Comparison of ENCODE assay signal across 20 cellular contexts in the genomic region with DNA sequence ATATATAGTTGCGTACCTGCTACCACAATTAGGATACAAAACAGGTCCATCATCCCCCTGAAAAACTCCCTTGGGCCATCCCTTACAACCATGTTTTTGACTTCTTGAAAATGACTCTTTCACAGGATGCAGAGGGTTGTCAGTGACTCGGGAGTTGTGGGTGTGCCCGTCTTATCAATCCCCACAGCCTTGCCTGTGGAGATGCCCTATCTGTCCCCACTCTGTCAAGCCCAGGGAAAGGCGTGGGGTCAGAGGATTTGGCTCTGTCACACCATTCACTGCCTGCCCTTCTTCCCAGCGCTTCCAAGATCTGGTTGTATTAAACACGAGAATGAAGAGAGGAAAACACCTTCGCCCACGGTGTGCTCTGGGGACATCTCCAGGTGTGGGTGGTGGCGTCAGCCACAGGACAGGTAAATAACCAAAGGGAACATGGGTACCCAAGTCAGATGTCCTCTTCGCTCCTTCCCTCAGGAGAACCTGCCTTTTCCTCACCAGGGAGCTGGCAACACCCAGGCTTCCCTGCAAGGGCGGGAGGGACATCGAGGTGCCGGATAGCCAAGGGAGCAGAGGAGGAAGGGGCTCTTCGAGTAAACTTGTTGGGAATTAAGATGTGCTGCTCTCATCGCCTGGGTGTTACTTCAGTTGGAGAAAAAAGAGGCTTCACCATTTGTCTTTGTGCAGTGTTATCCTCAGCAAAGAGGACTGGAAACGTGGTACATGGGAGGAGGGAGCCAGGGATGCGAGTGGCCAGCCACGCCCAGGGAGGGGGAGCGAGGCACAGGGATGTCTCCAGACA.
"Had no signal": no experiment of that assay in that cellular context is flagged by ENCODE, and none has a peak within 500 bp of the region (broad histone marks: within the 10 kb centered on the region; RNA-seq: fewer than 3 reads in every experiment).

No MANE protein-coding gene starts in this region.

- H3K79me2 ChIP-seq: hepatocyte had no signal

- H3K4me3 ChIP-seq: hepatocyte, mucosa of descending colon, ovary, psoas muscle, right atrium auricular region, upper lobe of right lung had no signal

- H3K27ac ChIP-seq: foreskin keratinocyte, ovary, psoas muscle, right atrium auricular region, upper lobe of right lung, VCaP had no signal

- H3K36me3 ChIP-seq: ovary, right atrium auricular region, upper lobe of right lung had no signal

- H3K36me3 Mint-ChIP-seq: brain had no signal

- H3K9me3 Mint-ChIP-seq: activated CD4-positive, alpha-beta T cell treated with anti-CD3 and anti-CD28 coated beads, Interleukin-2, amount 10 ng/mL, durations not matched to agents 7 days and 5 days; activated T-helper 1 cell treated with anti-CD3 and anti-CD28 coated beads, Interleukin-12 subunit alpha, Interleukin-12 subunit beta, Interleukin-2, Interleukin-4 antibody, amounts not matched to agents 30 ng/mL and 10 ng/mL and 1 ng/mL, durations not matched to agents 14 hours and 24 hours and 36 hours had no signal

- H3K4me1 ChIP-seq: foreskin keratinocyte had no signal

- H3K27ac Mint-ChIP-seq: activated CD4-positive, alpha-beta T cell treated with anti-CD3 and anti-CD28 coated beads, Interleukin-2, amount 10 ng/mL, durations not matched to agents 7 days and 5 days; activated CD8-positive, alpha-beta T cell treated with anti-CD3 and anti-CD28 coated beads, Interleukin-2, amount 10 ng/mL, durations not matched to agents 7 days and 5 days; activated T-helper 1 cell treated with anti-CD3 and anti-CD28 coated beads, Interleukin-12 subunit alpha, Interleukin-12 subunit beta, Interleukin-2, Interleukin-4 antibody, amounts not matched to agents 30 ng/mL and 10 ng/mL and 1 ng/mL, durations not matched to agents 14 hours and 24 hours and 36 hours; brain had no signal

- H3K4me1 Mint-ChIP-seq: activated CD4-positive, alpha-beta T cell treated with anti-CD3 and anti-CD28 coated beads, Interleukin-2, amount 10 ng/mL, durations not matched to agents 7 days and 5 days had no signal

- H3K27me3 ChIP-seq: hepatocyte, ovary, right atrium auricular region, upper lobe of right lung had no signal

- ATAC-seq: activated CD4-positive, CD25-positive, alpha-beta regulatory T cell treated with anti-CD3 and anti-CD28 coated beads, Interleukin-2, amount 50 U/mL, for 24 hours; activated CD8-positive, alpha-beta T cell treated with anti-CD3 and anti-CD28 coated beads, Interleukin-2, amount 10 ng/mL, durations not matched to agents 7 days and 5 days; foreskin keratinocyte; left ventricle myocardium superior; psoas muscle; stimulated activated naive CD8-positive, alpha-beta T cell treated with anti-CD3 and anti-CD28 coated beads, Interleukin-15, Interleukin-2, amounts not matched to agents 100 U/mL and 50 U/mL, for 24 hours; upper lobe of right lung had no signal

- DNase-seq: activated CD4-positive, alpha-beta T cell treated with anti-CD3 and anti-CD28 coated beads, Interleukin-2, amount 10 ng/mL, durations not matched to agents 7 days and 5 days; activated CD8-positive, alpha-beta T cell treated with anti-CD3 and anti-CD28 coated beads, Interleukin-2, amount 10 ng/mL, durations not matched to agents 7 days and 5 days; activated gamma-delta T cell; activated naive CD4-positive, alpha-beta T cell treated with anti-CD3 and anti-CD28 coated beads, Interleukin-2, amount 50 U/mL, for 16 hours; aorta; foreskin keratinocyte; left ventricle myocardium superior; mucosa of descending colon; ovary; psoas muscle; stimulated activated CD4-positive, alpha-beta T cell treated with anti-CD3 and anti-CD28 coated beads, Interleukin-4, amount 100 ng/mL, for 24 hours; stimulated activated naive CD8-positive, alpha-beta T cell treated with anti-CD3 and anti-CD28 coated beads, Interleukin-15, Interleukin-2, amounts not matched to agents 100 U/mL and 50 U/mL, for 24 hours; T-helper 1 cell; upper lobe of right lung had no signal

- H3K4me2 ChIP-seq: hepatocyte had no signal

- H3K4me3 Mint-ChIP-seq: activated CD4-positive, alpha-beta T cell treated with anti-CD3 and anti-CD28 coated beads, Interleukin-2, amount 10 ng/mL, durations not matched to agents 7 days and 5 days; activated CD8-positive, alpha-beta T cell treated with anti-CD3 and anti-CD28 coated beads, Interleukin-2, amount 10 ng/mL, durations not matched to agents 7 days and 5 days; activated T-helper 1 cell treated with anti-CD3 and anti-CD28 coated beads, Interleukin-12 subunit alpha, Interleukin-12 subunit beta, Interleukin-2, Interleukin-4 antibody, amounts not matched to agents 30 ng/mL and 10 ng/mL and 1 ng/mL, durations not matched to agents 14 hours and 24 hours and 36 hours; brain had no signal
